ENCODE assay signal across 12 cellular contexts in the genomic region with DNA sequence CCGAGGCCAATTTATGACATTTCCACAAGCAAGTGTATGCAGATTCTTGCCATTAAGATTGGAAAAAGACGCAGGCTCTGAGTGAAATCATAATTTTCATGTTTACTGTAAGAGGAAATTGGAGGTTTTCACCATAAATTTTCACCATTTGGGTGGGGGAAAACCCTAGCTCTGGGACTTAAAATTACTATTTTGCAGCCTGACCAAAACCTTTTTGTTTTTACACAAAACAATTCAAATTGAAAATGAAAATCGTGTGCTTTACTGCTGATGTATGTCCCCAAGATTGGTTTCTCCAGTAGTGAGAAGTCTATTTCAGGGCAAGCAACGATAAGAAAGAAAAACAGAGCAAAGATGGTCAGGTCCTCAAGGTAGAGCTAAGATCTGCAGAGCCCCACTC.
DNase-seq lines count a peak whose midpoint lies in the region; ATAC-seq and FAIRE-seq lines count a peak whose summit lies in the region.
"Had no signal": no experiment of that assay in that cellular context is flagged by ENCODE, and none has a peak within 500 bp of the region (broad histone marks: within the 10 kb centered on the region; RNA-seq: fewer than 3 reads in every experiment).

No MANE protein-coding gene starts in this region.

- peak; percentile 48 for ATAC-seq in HG02623 (IDR thresholded peaks at IDR 0.05; ENCODE audit: unreplicated experiment)
- peak; percentile 75 for ATAC-seq in stimulated activated naive CD8-positive, alpha-beta T cell treated with anti-CD3 and anti-CD28 coated beads, Interleukin-15, amount 100 ng/mL, for 72 hours

- intact Hi-C loops in activated T-helper 1 cell treated with anti-CD3 and anti-CD28 coated beads, Interleukin-12 subunit alpha, Interleukin-12 subunit beta, Interleukin-2, Interleukin-4 antibody, amounts not matched to agents 30 ng/mL and 10 ng/mL and 1 ng/mL, durations not matched to agents 14 hours and 24 hours and 36 hours (cut with micrococcal nuclease) = loop anchor here (1.0 to 5.0 kb wide), 19 partner anchors 8 to 1974 kb away; no protein-coding TSS in a partner anchor

- peak; percentile 14 for DNase-seq in activated naive CD4-positive, alpha-beta T cell treated with Interleukin-2 at 50 U/mL for 16 hours
- no peak for DNase-seq in activated naive CD4-positive, alpha-beta T cell (lab: John Stamatoyannopoulos, UW)
- DNase-seq in activated T-helper 1 cell treated with anti-CD3 and anti-CD28 coated beads, Interleukin-12 subunit alpha, Interleukin-12 subunit beta, Interleukin-2, Interleukin-4 antibody, amounts not matched to agents 30 ng/mL and 10 ng/mL and 1 ng/mL, durations not matched to agents 14 hours and 24 hours and 36 hours (ENCODE audit: low spot score) = no peak
- peak in 1 of 2 donors; percentile 42 for DNase-seq in stimulated activated naive CD8-positive, alpha-beta T cell treated with anti-CD3 and anti-CD28 coated beads, Interleukin-15, amount 100 ng/mL, for 72 hours
- DNase-seq in NAMALWA (ENCODE audit: low spot score) (no peak), urothelium cell line (ENCODE audit: low spot score) (no peak), NCI-H2081 treated with DMSO at 0.1 percent for 48 hours (lab: John Stamatoyannopoulos, UW) (no peak)
- DNase-seq: activated CD4-positive, alpha-beta T cell treated with anti-CD3 and anti-CD28 coated beads, Interleukin-2, amount 50 U/mL, for 48 hours; NCI-H146; occipital lobe had no signal

- H3K36me3 Mint-ChIP-seq in activated T-helper 1 cell treated with anti-CD3 and anti-CD28 coated beads, Interleukin-12 subunit alpha, Interleukin-12 subunit beta, Interleukin-2, Interleukin-4 antibody, amounts not matched to agents 30 ng/mL and 10 ng/mL and 1 ng/mL, durations not matched to agents 14 hours and 24 hours and 36 hours (ENCODE audit: low read depth) = peaks cover 8% of the 10 kb centered on the region

- H3K9me3 Mint-ChIP-seq in activated T-helper 1 cell treated with anti-CD3 and anti-CD28 coated beads, Interleukin-12 subunit alpha, Interleukin-12 subunit beta, Interleukin-2, Interleukin-4 antibody, amounts not matched to agents 30 ng/mL and 10 ng/mL and 1 ng/mL, durations not matched to agents 14 hours and 24 hours and 36 hours = no peaks in the 10 kb centered on the region
- no peaks in the 10 kb centered on the region for H3K9me3 Mint-ChIP-seq in stimulated activated naive CD8-positive, alpha-beta T cell treated with anti-CD3 and anti-CD28 coated beads, Interleukin-15, amount 100 ng/mL, for 72 hours

- H3K27ac Mint-ChIP-seq in activated T-helper 1 cell treated with anti-CD3 and anti-CD28 coated beads, Interleukin-12 subunit alpha, Interleukin-12 subunit beta, Interleukin-2, Interleukin-4 antibody, amounts not matched to agents 30 ng/mL and 10 ng/mL and 1 ng/mL, durations not matched to agents 14 hours and 24 hours and 36 hours = peak overlapping the region; percentile 81
- peak overlapping the region; percentile 94 to 99 for H3K27ac Mint-ChIP-seq in stimulated activated naive CD8-positive, alpha-beta T cell treated with anti-CD3 and anti-CD28 coated beads, Interleukin-15, amount 100 ng/mL, for 72 hours

- FAIRE-seq in urothelium cell line (lab: Jason Lieb, UNC) = no peak
- FAIRE-seq: keratinocyte had no signal

- peaks cover 72% of the 10 kb centered on the region for H3K4me1 Mint-ChIP-seq in activated T-helper 1 cell treated with anti-CD3 and anti-CD28 coated beads, Interleukin-12 subunit alpha, Interleukin-12 subunit beta, Interleukin-2, Interleukin-4 antibody, amounts not matched to agents 30 ng/mL and 10 ng/mL and 1 ng/mL, durations not matched to agents 14 hours and 24 hours and 36 hours (ENCODE audit: low read depth)
- H3K4me1 Mint-ChIP-seq in stimulated activated naive CD8-positive, alpha-beta T cell treated with anti-CD3 and anti-CD28 coated beads, Interleukin-15, amount 100 ng/mL, for 72 hours = peaks cover 65% of the 10 kb centered on the region

- peak overlapping the region; percentile 52 for H3K4me3 Mint-ChIP-seq in activated T-helper 1 cell treated with anti-CD3 and anti-CD28 coated beads, Interleukin-12 subunit alpha, Interleukin-12 subunit beta, Interleukin-2, Interleukin-4 antibody, amounts not matched to agents 30 ng/mL and 10 ng/mL and 1 ng/mL, durations not matched to agents 14 hours and 24 hours and 36 hours
- peak overlapping the region; percentile 77 to 98 for H3K4me3 Mint-ChIP-seq in stimulated activated naive CD8-positive, alpha-beta T cell treated with anti-CD3 and anti-CD28 coated beads, Interleukin-15, amount 100 ng/mL, for 72 hours

- H3K27me3 Mint-ChIP-seq in activated T-helper 1 cell treated with anti-CD3 and anti-CD28 coated beads, Interleukin-12 subunit alpha, Interleukin-12 subunit beta, Interleukin-2, Interleukin-4 antibody, amounts not matched to agents 30 ng/mL and 10 ng/mL and 1 ng/mL, durations not matched to agents 14 hours and 24 hours and 36 hours (ENCODE audit: insufficient read depth) = peaks cover 55% of the 10 kb centered on the region
- H3K27me3 Mint-ChIP-seq in stimulated activated naive CD8-positive, alpha-beta T cell treated with anti-CD3 and anti-CD28 coated beads, Interleukin-15, amount 100 ng/mL, for 72 hours = no peaks in the 10 kb centered on the region
